In the genomic region with DNA sequence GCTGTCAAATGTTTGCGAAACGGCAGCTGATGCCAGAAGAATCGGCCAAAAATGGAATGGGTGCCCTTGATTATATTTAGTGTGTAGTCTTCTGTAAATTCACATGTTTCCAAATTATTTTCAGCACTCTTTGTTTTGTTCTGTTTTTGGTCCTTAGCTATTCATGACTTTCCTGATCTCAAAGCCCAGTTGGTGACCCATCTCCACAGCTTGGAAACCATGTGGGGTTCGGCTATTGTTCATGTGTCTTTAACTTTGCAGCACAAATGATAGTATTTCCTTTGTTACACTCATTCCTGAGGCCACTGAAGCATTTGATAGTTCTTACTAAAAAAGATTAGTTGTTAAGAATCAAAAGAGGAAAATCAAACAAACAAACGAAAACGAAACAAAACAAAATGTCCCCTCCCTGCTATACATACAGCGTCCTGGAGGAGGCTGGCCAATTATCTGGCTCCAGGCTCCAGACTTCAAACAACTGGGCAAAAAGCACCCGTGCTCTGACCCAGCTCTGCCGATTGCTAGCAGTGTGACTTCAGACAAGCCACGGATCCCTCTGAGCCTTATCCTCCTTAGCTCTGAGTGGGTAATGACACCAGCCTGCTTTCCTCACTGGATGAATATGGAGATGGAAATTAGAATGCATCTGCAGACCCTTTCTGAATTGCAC, we compare ENCODE assay signal across 9 cellular contexts.
DNase-seq lines count a peak whose midpoint lies in the region; ATAC-seq and TF ChIP-seq lines count a peak whose summit lies in the region.
"Had no signal": no experiment of that assay in that cellular context is flagged by ENCODE, and none has a peak within 500 bp of the region (broad histone marks: within the 10 kb centered on the region; RNA-seq: fewer than 3 reads in every experiment).

No MANE protein-coding gene starts in this region.

- peaks cover 3% of the 10 kb centered on the region for H3K27me3 Mint-ChIP-seq in endodermal cell (ENCODE audit: insufficient read depth)
- H3K27me3 Mint-ChIP-seq: activated CD4-positive, alpha-beta memory T cell treated with anti-CD3 and anti-CD28 coated beads for 36 hours had no signal

- H3K36me3 Mint-ChIP-seq in endodermal cell (ENCODE audit: low read depth), result no peaks in the 10 kb centered on the region
- H3K36me3 Mint-ChIP-seq: activated CD4-positive, alpha-beta memory T cell treated with anti-CD3 and anti-CD28 coated beads for 36 hours had no signal

- peaks cover 4% of the 10 kb centered on the region for H3K9me3 Mint-ChIP-seq in endodermal cell

- peak overlapping the region; percentile 16; the same call in 1 of the 2 replicates for H3K4me3 ChIP-seq in GM12865 (ENCODE audit: low read depth, low read length)
- no peak overlapping the region for H3K4me3 ChIP-seq in endodermal cell (ENCODE audit: low read length)
- H3K4me3 ChIP-seq in skeletal muscle satellite cell (ENCODE audit: low read length), result peak overlapping the region; percentile 57

- H3K27ac ChIP-seq in endodermal cell (ENCODE audit: low read depth, low read length), result no peak overlapping the region

- ATAC-seq in GM19467 (IDR thresholded peaks at IDR 0.05; ENCODE audit: unreplicated experiment) (no peak), HG03378 (IDR thresholded peaks at IDR 0.05; ENCODE audit: unreplicated experiment) (no peak)

- H3K4me3 Mint-ChIP-seq in endodermal cell, result no peak overlapping the region
- H3K4me3 Mint-ChIP-seq: activated CD4-positive, alpha-beta memory T cell treated with anti-CD3 and anti-CD28 coated beads for 36 hours; brain had no signal

- H3K4me2 ChIP-seq in skeletal muscle satellite cell (ENCODE audit: low read length), result peak overlapping the region; percentile 54

- TF ChIP-seq CTCF in GM12865 (IDR thresholded peaks at IDR 0.05; ENCODE audit: insufficient read depth, low read depth, low read length, missing control alignments), result no peak
- peak; percentile 28 for TF ChIP-seq CTCF in endodermal cell (conservative IDR thresholded peaks at IDR 0.05)

- H3K27me3 ChIP-seq in endodermal cell (ENCODE audit: control insufficient read depth, insufficient read depth, low read length, poor library complexity, severe bottlenecking) (no peaks in the 10 kb centered on the region), skeletal muscle satellite cell (ENCODE audit: control insufficient read depth, insufficient read depth, low read length) (no peaks in the 10 kb centered on the region)

- no peaks in the 10 kb centered on the region for H3K4me1 Mint-ChIP-seq in endodermal cell

- H3K9ac ChIP-seq in endodermal cell (ENCODE audit: extremely low read depth, low read length, poor library complexity, severe bottlenecking) (no peak overlapping the region), skeletal muscle satellite cell (ENCODE audit: low read depth, low read length) (no peak overlapping the region)

- H3K4me1 ChIP-seq in endodermal cell (ENCODE audit: control insufficient read depth, insufficient read depth, low read length), result no peaks in the 10 kb centered on the region
- H3K4me1 ChIP-seq in skeletal muscle satellite cell (ENCODE audit: control insufficient read depth, insufficient read depth, low read length), result no peaks in the 10 kb centered on the region

- H3K27ac Mint-ChIP-seq in endodermal cell, result no peak overlapping the region
- H3K27ac Mint-ChIP-seq: activated CD4-positive, alpha-beta memory T cell treated with anti-CD3 and anti-CD28 coated beads for 36 hours had no signal

- peak; percentile 17 for DNase-seq in GM12865 (ENCODE audit: low read depth)
- peak; percentile 62 for DNase-seq in NCI-H2107 (lab: John Stamatoyannopoulos, UW)
- DNase-seq in endodermal cell, result no peak
- DNase-seq in stimulated activated CD4-positive, alpha-beta T cell treated with anti-CD3 and anti-CD28 coated beads, Interleukin-4, amount 100 ng/mL, for 24 hours, result no peak
- DNase-seq: activated CD4-positive, alpha-beta memory T cell treated with anti-CD3 and anti-CD28 coated beads for 36 hours had no signal

- H3K9me3 ChIP-seq in endodermal cell (ENCODE audit: control insufficient read depth, low read length) (peaks cover 5% of the 10 kb centered on the region), skeletal muscle satellite cell (replicated peaks; ENCODE audit: low read length) (no peaks in the 10 kb centered on the region)

- H3K36me3 ChIP-seq in endodermal cell (ENCODE audit: control insufficient read depth, insufficient read depth, low read length) (no peaks in the 10 kb centered on the region), skeletal muscle satellite cell (ENCODE audit: insufficient read depth, low read length) (no peaks in the 10 kb centered on the region)

- WGBS in endodermal cell (ENCODE audit: insufficient coverage in 1 of 2, insufficient read length in 1 of 2), 2 experiments, result 85 to 100% methylated on average over 2 to 10 of the region's 10 CpGs

Comparison
In these comparisons a context has a peak if more than half of its experiments do, and no peak if none do; other contexts are left out.
1. DNase-seq: peak in GM12865 (single experiment) and NCI-H2107 (single experiment); none in endodermal cell (single experiment) and stimulated activated CD4-positive, alpha-beta T cell treated with anti-CD3 and anti-CD28 coated beads, Interleukin-4, amount 100 ng/mL, for 24 hours (single experiment).